ENCODE assay signal across 13 cellular contexts in the genomic region with DNA sequence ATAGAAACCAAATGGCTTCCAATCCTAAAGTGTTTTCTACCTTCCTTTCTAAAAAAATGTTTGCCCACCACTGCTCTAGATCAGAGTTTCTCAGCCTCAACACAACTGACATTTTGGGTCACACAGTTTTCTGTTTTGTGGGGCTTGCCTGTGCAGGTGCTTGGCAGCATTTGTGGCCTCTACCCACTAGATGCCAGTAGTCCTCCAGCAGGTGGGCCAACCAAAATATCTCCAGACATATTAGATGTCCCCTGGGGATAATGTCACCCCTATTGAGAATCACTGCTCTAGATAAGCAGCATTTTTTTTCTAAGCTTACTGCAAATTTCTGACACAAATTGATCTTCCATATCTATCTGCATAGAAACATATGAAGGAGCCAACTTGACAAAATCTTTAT. TPM values are rescaled to one million over a fixed set of nuclear protein-coding genes. Genes with fewer than 3 reads are reported as not detected.
DNase-seq lines count a peak whose midpoint lies in the region; ATAC-seq and TF ChIP-seq lines count a peak whose summit lies in the region.
"Had no signal": no experiment of that assay in that cellular context is flagged by ENCODE, and none has a peak within 500 bp of the region (broad histone marks: within the 10 kb centered on the region; RNA-seq: fewer than 3 reads in every experiment).

No MANE protein-coding gene starts in this region.

- TF ChIP-seq CTCF in GM12872 (IDR thresholded peaks at IDR 0.05; ENCODE audit: insufficient read depth, low read depth, low read length) (peak; percentile 54), RWPE2 (IDR thresholded peaks at IDR 0.05; ENCODE audit: poor library complexity, severe bottlenecking) (peak; percentile 21), GM10248 (IDR thresholded peaks at IDR 0.05; ENCODE audit: control extremely low read depth, extremely low read depth, low read depth, missing control alignments) (no peak), ovary (IDR thresholded peaks at IDR 0.05) (no peak), sigmoid colon (IDR thresholded peaks at IDR 0.05) (no peak)

- H3K4me1 ChIP-seq in RWPE2 (ENCODE audit: insufficient read depth, poor library complexity, severe bottlenecking) (peaks cover under 1% of the 10 kb centered on the region), ovary (ENCODE audit: insufficient read depth) (no peaks in the 10 kb centered on the region), sigmoid colon (peaks cover 0 to 1% (median 0%) of the 10 kb centered on the region in 4 donors)

- peak; percentile 55 for ATAC-seq in GM19035 (IDR thresholded peaks at IDR 0.05; ENCODE audit: unreplicated experiment)
- peak; percentile 82 for ATAC-seq in HG02798 (IDR thresholded peaks at IDR 0.05; ENCODE audit: poor library complexity, unreplicated experiment)
- ATAC-seq in RWPE2 (ENCODE audit: low read depth) = no peak
- ATAC-seq: left ventricle myocardium superior had no signal

- CTCF ChIA-PET in GM10248 (lab: Yijun Ruan, JAX) = interaction anchor here (0.9 to 1.4 kb wide), 3 partner anchors 10 to 126 kb away, joined by 3 read pairs; no protein-coding TSS in a partner anchor

- TF ChIP-seq POLR2A in ovary (IDR thresholded peaks at IDR 0.05) (no peak), sigmoid colon (IDR thresholded peaks at IDR 0.05) (no peak)

- H3K4me3 ChIP-seq in RWPE2 (ENCODE audit: severe bottlenecking) (no peak overlapping the region), ovary (no peak overlapping the region), sigmoid colon (no peak overlapping the region)

- TF ChIP-seq EP300 in ovary (IDR thresholded peaks at IDR 0.05) = no peak
- TF ChIP-seq EP300 in sigmoid colon (IDR thresholded peaks at IDR 0.05) = no peak

- no peaks in the 10 kb centered on the region for H3K27me3 ChIP-seq in RWPE2 (ENCODE audit: insufficient read depth, poor library complexity, severe bottlenecking)
- no peaks in the 10 kb centered on the region for H3K27me3 ChIP-seq in ovary
- H3K27me3 ChIP-seq in sigmoid colon = no peaks in the 10 kb centered on the region

- no peaks in the 10 kb centered on the region for H3K9me3 ChIP-seq in RWPE2 (ENCODE audit: severe bottlenecking)
- H3K9me3 ChIP-seq in ovary = no peaks in the 10 kb centered on the region
- H3K9me3 ChIP-seq in sigmoid colon = no peaks in the 10 kb centered on the region

- H3K36me3 ChIP-seq in RWPE2 (ENCODE audit: low read depth) = no peaks in the 10 kb centered on the region
- no peaks in the 10 kb centered on the region for H3K36me3 ChIP-seq in ovary
- H3K36me3 ChIP-seq in sigmoid colon = no peaks in the 10 kb centered on the region

- H3K27ac ChIP-seq in RWPE2 (ENCODE audit: poor library complexity, severe bottlenecking) = no peak overlapping the region
- no peak overlapping the region for H3K27ac ChIP-seq in ovary
- H3K27ac ChIP-seq in sigmoid colon = no peak overlapping the region

- POLR2A ChIA-PET in GM10248 (lab: Yijun Ruan, JAX) = no interaction called here

- intact Hi-C loops in ovary (cut with DNase I) = no loop called here
- intact Hi-C loops in sigmoid colon (cut with DNase I) = no loop called here

- DNase-seq in RWPE2 (ENCODE audit: low spot score) (no peak), GM10248 (ENCODE audit: extremely low spot score) (no peak), ovary (no peak), sigmoid colon (no peak)
- no peak for DNase-seq in stimulated activated CD4-positive, alpha-beta T cell treated with anti-CD3 and anti-CD28 coated beads, Interleukin-15, amount 100 ng/mL, for 24 hours
- DNase-seq: activated CD8-positive, alpha-beta memory T cell treated with anti-CD3 and anti-CD28 coated beads, Interleukin-2, amount 50 U/mL, for 48 hours; amniotic stem cell; HFFc6; left ventricle myocardium superior; nucleus accumbens had no signal

RNA-seq across cellular contexts. Expression of a gene that starts 26.3 kb away (rescaled TPM):
- 10 to 100 TPM; 12.2 to 23.9 (median 19.8) TPM for total RNA-seq in ovary
- polyA plus RNA-seq in ovary = 10 to 100 TPM in 1 of 2 donors, 1 to 10 TPM in 1; 6.0 to 13.4 TPM
- total RNA-seq in sigmoid colon = 10 to 100 TPM; 66.5 to 79.5 (median 71.2) TPM
- 1 to 10 TPM; 2.3 to 4.5 (median 3.6) TPM for polyA plus RNA-seq in sigmoid colon

RNA-seq across cellular contexts. Expression of a gene that starts 53.0 kb away (rescaled TPM):
- total RNA-seq in ovary (10 to 100 TPM in 3 of 7 donors, 1 to 10 TPM in 4; 5.6 to 13.5 (median 9.7) TPM), sigmoid colon (10 to 100 TPM; 37.9 to 53.9 (median 43.9) TPM)
- polyA plus RNA-seq in ovary (1 to 10 TPM; 6.9 to 7.1 TPM), sigmoid colon (1 to 10 TPM; 2.3 to 3.2 (median 2.4) TPM)

Comparison
In these comparisons a context has a peak if more than half of its experiments do, and no peak if none do; other contexts are left out.
1. CTCF ChIP-seq: peak in GM12872 (single experiment) and RWPE2 (single experiment); none in GM10248 (single experiment), ovary (0 of 3) and sigmoid colon (0 of 4).